13 cellular contexts compared by ENCODE assay signal in the genomic region with DNA sequence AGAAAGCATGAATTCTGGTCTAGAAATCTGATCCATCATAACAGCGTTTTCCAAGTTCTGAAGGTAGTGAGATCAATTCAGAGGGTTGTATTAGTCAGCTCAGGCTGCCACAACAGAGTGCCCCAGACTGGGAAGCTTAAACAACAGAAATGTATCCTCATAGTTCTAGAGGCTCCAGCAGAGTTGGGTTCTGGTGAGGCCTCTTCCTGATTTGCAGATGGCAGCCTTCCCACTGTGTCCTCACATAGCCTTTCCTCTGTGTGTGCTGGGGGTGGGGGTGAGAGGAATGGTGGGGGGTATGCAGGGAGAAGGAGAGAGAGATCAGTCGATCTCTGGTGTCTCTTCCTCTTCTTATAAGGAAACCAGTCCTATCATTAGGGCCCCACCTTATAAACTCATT. TPM values are rescaled to one million over a fixed set of nuclear protein-coding genes. Genes with fewer than 3 reads are reported as not detected.
DNase-seq lines count a peak whose midpoint lies in the region; ATAC-seq lines count a peak whose summit lies in the region.
"Had no signal": no experiment of that assay in that cellular context is flagged by ENCODE, and none has a peak within 500 bp of the region (broad histone marks: within the 10 kb centered on the region; RNA-seq: fewer than 3 reads in every experiment).

No MANE protein-coding gene starts in this region.

- no peaks in the 10 kb centered on the region for H3K4me1 ChIP-seq in adipocyte (ENCODE audit: control insufficient read depth, insufficient read depth, low read length)
- H3K4me1 ChIP-seq: A549, Caco-2 had no signal

- H3K27ac Mint-ChIP-seq in stimulated activated naive CD8-positive, alpha-beta T cell treated with anti-CD3 and anti-CD28 coated beads, Interleukin-15, amount 100 ng/mL, for 72 hours, result no peak overlapping the region
- H3K27ac Mint-ChIP-seq: CD4-positive, alpha-beta T cell had no signal

- intact Hi-C loops in cardiac septum (cut with DNase I) (no loop called here), Right ventricle myocardium superior (cut with DNase I) (no loop called here)

- no peaks in the 10 kb centered on the region for H3K4me1 Mint-ChIP-seq in stimulated activated naive CD8-positive, alpha-beta T cell treated with anti-CD3 and anti-CD28 coated beads, Interleukin-15, amount 100 ng/mL, for 72 hours

- H3K9me3 ChIP-seq in adipocyte (ENCODE audit: control insufficient read depth, low read length), result no peaks in the 10 kb centered on the region
- H3K9me3 ChIP-seq: A549, Caco-2 had no signal

- H3K9me3 Mint-ChIP-seq in stimulated activated naive CD8-positive, alpha-beta T cell treated with anti-CD3 and anti-CD28 coated beads, Interleukin-15, amount 100 ng/mL, for 72 hours, result peaks cover 0 to 6% of the 10 kb centered on the region in 2 donors
- H3K9me3 Mint-ChIP-seq: CD4-positive, alpha-beta T cell; H9 had no signal

- no peaks in the 10 kb centered on the region for H3K36me3 ChIP-seq in adipocyte (ENCODE audit: control insufficient read depth, insufficient read depth, low read length, severe bottlenecking)

- DNase-seq in cardiac septum (ENCODE audit: low spot score) (peak; percentile 44), Right ventricle myocardium superior (no peak), adipocyte (ENCODE audit: low read depth) (peak; percentile 17), fibroblast of peridontal ligament (ENCODE audit: extremely low read depth) (peak; percentile 4), NCI-H748 (lab: John Stamatoyannopoulos, UW; ENCODE audit: unreplicated experiment) (no peak), cerebellar nuclear complex (lab: John Stamatoyannopoulos, UW) (no peak)
- no peak for DNase-seq in stimulated activated naive CD8-positive, alpha-beta T cell treated with anti-CD3 and anti-CD28 coated beads, Interleukin-15, amount 100 ng/mL, for 72 hours
- DNase-seq: AML-193; Caco-2; CD4-positive, alpha-beta T cell; H9 had no signal

- no peak overlapping the region for H3K4me3 Mint-ChIP-seq in stimulated activated naive CD8-positive, alpha-beta T cell treated with anti-CD3 and anti-CD28 coated beads, Interleukin-15, amount 100 ng/mL, for 72 hours
- H3K4me3 Mint-ChIP-seq: CD4-positive, alpha-beta T cell; H9 had no signal

- H3K9ac ChIP-seq in adipocyte (ENCODE audit: low read length), result no peak overlapping the region

- H3K27me3 ChIP-seq in adipocyte (replicated peaks; ENCODE audit: control insufficient read depth, insufficient read depth, low read length), result peaks cover 28% of the 10 kb centered on the region

- H3K4me3 ChIP-seq in adipocyte (ENCODE audit: low read length), result no peak overlapping the region
- H3K4me3 ChIP-seq: A549 had no signal

- no peak for ATAC-seq in Right ventricle myocardium superior (ENCODE audit: poor library complexity)
- no peak for ATAC-seq in stimulated activated naive CD8-positive, alpha-beta T cell treated with anti-CD3 and anti-CD28 coated beads, Interleukin-15, amount 100 ng/mL, for 72 hours
- ATAC-seq: HepG2 had no signal

- peaks cover 7% of the 10 kb centered on the region for H3K27me3 Mint-ChIP-seq in stimulated activated naive CD8-positive, alpha-beta T cell treated with anti-CD3 and anti-CD28 coated beads, Interleukin-15, amount 100 ng/mL, for 72 hours

RNA-seq across cellular contexts. Expression of a gene that starts 15.1 kb away (rescaled TPM):
- total RNA-seq in cardiac septum (not detected), Right ventricle myocardium superior (not detected)
- total RNA-seq: Caco-2; CD4-positive, alpha-beta T cell had no signal

RNA-seq across cellular contexts. Expression of a gene that starts 59.2 kb away (rescaled TPM):
- total RNA-seq in cardiac septum (3.0 TPM), Right ventricle myocardium superior (2.9 TPM)
- total RNA-seq: CD4-positive, alpha-beta T cell had no signal

Comparison
In these comparisons a context has a peak if more than half of its experiments do, and no peak if none do; other contexts are left out.
1. DNase-seq: peak in cardiac septum (single experiment), adipocyte (single experiment) and fibroblast of peridontal ligament (single experiment); none in Right ventricle myocardium superior (single experiment), stimulated activated naive CD8-positive, alpha-beta T cell treated with anti-CD3 and anti-CD28 coated beads, Interleukin-15, amount 100 ng/mL, for 72 hours (0 of 2), NCI-H748 (single experiment) and cerebellar nuclear complex (0 of 2).